In genomic region chr2:152403395-152403794, GRCh38 we compare ENCODE assay signal across 17 cellular contexts.
DNase-seq lines count a peak whose midpoint lies in the region; ATAC-seq and TF ChIP-seq lines count a peak whose summit lies in the region.
"Had no signal": no experiment of that assay in that cellular context is flagged by ENCODE, and none has a peak within 500 bp of the region (broad histone marks: within the 10 kb centered on the region; RNA-seq: fewer than 3 reads in every experiment).

No MANE protein-coding gene starts in this region.

- H3K27me3 Mint-ChIP-seq in Caco-2 (ENCODE audit: insufficient read depth, unreplicated experiment), result no peaks in the 10 kb centered on the region

- H3K9me3 Mint-ChIP-seq in Caco-2 (ENCODE audit: unreplicated experiment), result no peaks in the 10 kb centered on the region
- H3K9me3 Mint-ChIP-seq: endodermal cell had no signal

- H3K27me3 ChIP-seq in Caco-2 (replicated peaks; ENCODE audit: control insufficient read depth, insufficient read depth, low read length), result no peaks in the 10 kb centered on the region
- H3K27me3 ChIP-seq in heart right ventricle, result no peaks in the 10 kb centered on the region
- no peaks in the 10 kb centered on the region for H3K27me3 ChIP-seq in psoas muscle (ENCODE audit: insufficient read depth in 3 of 3, low read length in 2 of 3)
- no peaks in the 10 kb centered on the region for H3K27me3 ChIP-seq in gastroesophageal sphincter
- H3K27me3 ChIP-seq: cardiac muscle cell had no signal

- WGBS in heart right ventricle, 2 donors, result 49 to 75% methylated on average over 3 of the region's 3 CpGs
- 57 to 74% (median 61%) methylated on average over 3 of the region's 3 CpGs for WGBS in psoas muscle, 3 donors
- 49% methylated on average over 2 of the region's 3 CpGs; no CpG with 5 or more reads in 1 of the 2 donors for WGBS in gastroesophageal sphincter (ENCODE audit: low coverage in 1 of 2), 2 donors

- H3K4me1 ChIP-seq in Caco-2, result peaks cover 33% of the 10 kb centered on the region
- H3K4me1 ChIP-seq in heart right ventricle, result peaks cover 6 to 61% (median 54%) of the 10 kb centered on the region in 9 donors
- H3K4me1 ChIP-seq in psoas muscle, result peaks cover 71% of the 10 kb centered on the region
- H3K4me1 ChIP-seq in gastroesophageal sphincter, result peaks cover 0 to 58% (median 14%) of the 10 kb centered on the region in 3 donors

- no peak for TF ChIP-seq EP300 in gastroesophageal sphincter (IDR thresholded peaks at IDR 0.05)

- intact Hi-C loops in Caco-2 (cut with micrococcal nuclease; ENCODE audit: unreplicated experiment) (no loop called here), heart right ventricle (cut with DNase I) (loop anchor here in 1 of 10 donors (10.0 kb wide), 1 partner anchor 69 kb away; the partner anchor contains the start of gene FMNL2), psoas muscle (cut with DNase I) (no loop called here)

- ATAC-seq in heart right ventricle, result peak in 6 of 8 donors; percentile 36 to 61 (median 55)
- ATAC-seq in psoas muscle, result no peak
- no peak for ATAC-seq in gastroesophageal sphincter

- no peak overlapping the region for H3K4me3 Mint-ChIP-seq in Caco-2 (ENCODE audit: unreplicated experiment)
- H3K4me3 Mint-ChIP-seq: endodermal cell had no signal

- no peak for TF ChIP-seq POLR2A in gastroesophageal sphincter (IDR thresholded peaks at IDR 0.05)

- peak overlapping the region; percentile 33 for H3K27ac ChIP-seq in VCaP
- peak overlapping the region in 5 of 10 donors; percentile 9 to 45 (median 22) for H3K27ac ChIP-seq in heart right ventricle
- peak overlapping the region; percentile 63 for H3K27ac ChIP-seq in psoas muscle
- H3K27ac ChIP-seq in gastroesophageal sphincter, result no peak overlapping the region
- H3K27ac ChIP-seq: cardiac muscle cell had no signal

- H3K4me3 ChIP-seq in Caco-2 (ENCODE audit: low read depth, low read length) (no peak overlapping the region), heart right ventricle (no peak overlapping the region), psoas muscle (no peak overlapping the region), gastroesophageal sphincter (no peak overlapping the region)
- H3K4me3 ChIP-seq: cardiac muscle cell, mucosa of descending colon had no signal

- H3K27ac Mint-ChIP-seq in Caco-2 (ENCODE audit: unreplicated experiment), result peak overlapping the region; percentile 46
- H3K27ac Mint-ChIP-seq: endodermal cell had no signal

- peaks cover 10% of the 10 kb centered on the region for H3K36me3 Mint-ChIP-seq in Caco-2 (ENCODE audit: insufficient read depth, unreplicated experiment)

- CTCF ChIA-PET in Caco-2 (lab: Charles Lee), result no interaction called here

- TF ChIP-seq CTCF in Caco-2 (IDR thresholded peaks at IDR 0.05; ENCODE audit: insufficient read depth in 1 of 2, low read depth in 1 of 2, low read length in 1 of 2, severe bottlenecking in 1 of 2, unreplicated experiment in 1 of 2), result no peak
- TF ChIP-seq CTCF in VCaP (conservative IDR thresholded peaks at IDR 0.05), result no peak
- TF ChIP-seq CTCF in heart right ventricle (IDR thresholded peaks at IDR 0.05), result no peak
- no peak for TF ChIP-seq CTCF in psoas muscle (IDR thresholded peaks at IDR 0.05)
- no peak for TF ChIP-seq CTCF in gastroesophageal sphincter (IDR thresholded peaks at IDR 0.05)

- H3K36me3 ChIP-seq in Caco-2 (ENCODE audit: control insufficient read depth, insufficient read depth, low read length) (no peaks in the 10 kb centered on the region), heart right ventricle (no peaks in the 10 kb centered on the region), psoas muscle (ENCODE audit: insufficient read depth in 1 of 2, low read depth in 1 of 2) (no peaks in the 10 kb centered on the region), gastroesophageal sphincter (no peaks in the 10 kb centered on the region)
- H3K36me3 ChIP-seq: cardiac muscle cell had no signal

- peaks cover 79% of the 10 kb centered on the region for H3K4me1 Mint-ChIP-seq in Caco-2 (ENCODE audit: low read depth, unreplicated experiment)

- POLR2A ChIA-PET in Caco-2 (lab: Charles Lee), result interaction anchor here (0.6 kb wide), 1 partner anchor 222 kb away, joined by 3 read pairs; no protein-coding TSS in a partner anchor

- H3K9me3 ChIP-seq in Caco-2 (no peaks in the 10 kb centered on the region), heart right ventricle (no peaks in the 10 kb centered on the region), psoas muscle (no peaks in the 10 kb centered on the region), gastroesophageal sphincter (no peaks in the 10 kb centered on the region)
- H3K9me3 ChIP-seq: mucosa of descending colon had no signal

- BruUV-seq in Caco-2 (replicated peaks; lab: Mats Ljungman, UMichigan), result no TSS peak

- DNase-seq in Caco-2 (no peak), heart right ventricle (no peak), psoas muscle (no peak), glomerular visceral epithelial cell (ENCODE audit: extremely low spot score) (no peak), SKM-1 (lab: John Stamatoyannopoulos, UW; ENCODE audit: unreplicated experiment) (no peak)
- no peak for DNase-seq in stimulated activated CD4-positive, alpha-beta T cell treated with anti-CD3 and anti-CD28 coated beads, Interleukin-4, amount 100 ng/mL, for 24 hours
- DNase-seq: activated effector memory CD4-positive, alpha-beta T cell treated with Interleukin-2 at 50 U/mL for 16 hours; DND-41; endodermal cell; kidney; NCI-H1436 treated with DMSO at 0.1 percent for 48 hours; NCI-H510A treated with DMSO at 0.1 percent for 48 hours; stimulated activated naive CD4-positive, alpha-beta T cell treated with Interleukin-2 at 50 U/mL for 16 hours had no signal

Comparison
In these comparisons a context has a peak if more than half of its experiments do, and no peak if none do; other contexts are left out.
1. H3K27ac ChIP-seq: peak in VCaP (single experiment) and psoas muscle (single experiment); none in gastroesophageal sphincter (0 of 4).
2. ATAC-seq: peak in heart right ventricle (6 of 8); none in psoas muscle (0 of 4) and gastroesophageal sphincter (single experiment).